Comparison of ENCODE assay signal across 29 cellular contexts in genomic region chrX:2684256-2684655, GRCh38.
"Had no signal": no experiment of that assay in that cellular context is flagged by ENCODE, and none has a peak within 500 bp of the region (broad histone marks: within the 10 kb centered on the region; RNA-seq: fewer than 3 reads in every experiment).

No MANE protein-coding gene starts in this region.

- FAIRE-seq: urothelium cell line had no signal

- DNase-seq: stimulated activated CD4-positive, alpha-beta T cell treated with anti-CD3 and anti-CD28 coated beads, Interleukin-2, amount 100 ng/mL, for 48 hours; stimulated activated CD4-positive, alpha-beta T cell treated with anti-CD3 and anti-CD28 coated beads, Interleukin-4, amount 100 ng/mL, for 1 hour; stimulated activated CD4-positive, alpha-beta T cell treated with anti-CD3 and anti-CD28 coated beads, Interleukin-4, amount 100 ng/mL, for 24 hours; stimulated activated CD4-positive, alpha-beta T cell treated with anti-CD3 and anti-CD28 coated beads, Interleukin-4, amount 100 ng/mL, for 4 hours; stimulated activated CD8-positive, alpha-beta memory T cell treated with anti-CD3 and anti-CD28 coated beads, Interleukin-4, amount 100 ng/mL, for 48 hours; stimulated activated naive B cell treated with anti-CD40 and anti-IgM and Interleukin-4, amounts not matched to agents 10 μg/mL and 1 μg/mL and 100 μg/mL, for 72 hours; stimulated activated naive CD4-positive, alpha-beta T cell; stimulated activated naive CD4-positive, alpha-beta T cell treated with Interleukin-2 at 50 U/mL for 16 hours; stimulated activated naive CD8-positive, alpha-beta T cell treated with anti-CD3 and anti-CD28 coated beads, Interleukin-15, amount 100 ng/mL, for 72 hours; stimulated activated naive CD8-positive, alpha-beta T cell treated with anti-CD3 and anti-CD28 coated beads, Interleukin-15, Interleukin-2, amounts not matched to agents 100 U/mL and 50 U/mL, for 24 hours; stomach; substantia nigra; testis; thyroid gland; tibial artery; transverse colon; trophoblast cell; upper lobe of left lung; upper lobe of right lung; uterus had no signal

- H3K36me3 ChIP-seq: stomach, suprapubic skin, thoracic aorta, thyroid gland, tibial artery, tibial nerve, transverse colon, upper lobe of left lung, upper lobe of right lung, uterus, vagina had no signal

- H3K9me3 Mint-ChIP-seq: stimulated activated effector memory CD8-positive, alpha-beta T cell treated with anti-CD3 and anti-CD28 coated beads, Interleukin-12 subunit alpha, Interleukin-12 subunit beta, amount 100 ng/mL, for 72 hours; stimulated activated naive B cell treated with anti-CD40 and anti-IgM and Interleukin-4, amounts not matched to agents 10 μg/mL and 1 μg/mL and 100 μg/mL, for 72 hours; stimulated activated naive CD8-positive, alpha-beta T cell treated with anti-CD3 and anti-CD28 coated beads, Interleukin-15, amount 100 ng/mL, for 72 hours; stimulated activated naive CD8-positive, alpha-beta T cell treated with anti-CD3 and anti-CD28 coated beads, Interleukin-15, Interleukin-2, amounts not matched to agents 100 ng/mL and 50 ng/mL, for 24 hours; type B pancreatic cell had no signal

- H3K36me3 Mint-ChIP-seq: stimulated activated effector memory CD8-positive, alpha-beta T cell treated with anti-CD3 and anti-CD28 coated beads, Interleukin-12 subunit alpha, Interleukin-12 subunit beta, amount 100 ng/mL, for 72 hours; type B pancreatic cell had no signal

- H3K4me3 ChIP-seq: stomach, suprapubic skin, testis, thoracic aorta, thyroid gland, tibial artery, tibial nerve, transverse colon, upper lobe of left lung, upper lobe of right lung, uterus, vagina had no signal

- H3K4me3 Mint-ChIP-seq: stimulated activated effector memory CD8-positive, alpha-beta T cell treated with anti-CD3 and anti-CD28 coated beads, Interleukin-12 subunit alpha, Interleukin-12 subunit beta, amount 100 ng/mL, for 72 hours; stimulated activated memory B cell treated with anti-CD40 and anti-IgM and Interleukin-4, amounts not matched to agents 10 μg/mL and 1 μg/mL and 100 μg/mL, for 72 hours; stimulated activated naive B cell treated with anti-CD40 and anti-IgM and Interleukin-4, amounts not matched to agents 10 μg/mL and 1 μg/mL and 100 μg/mL, for 72 hours; stimulated activated naive CD8-positive, alpha-beta T cell treated with anti-CD3 and anti-CD28 coated beads, Interleukin-15, amount 100 ng/mL, for 72 hours; stimulated activated naive CD8-positive, alpha-beta T cell treated with anti-CD3 and anti-CD28 coated beads, Interleukin-15, Interleukin-2, amounts not matched to agents 100 ng/mL and 50 ng/mL, for 24 hours; type B pancreatic cell had no signal

- H3K4me1 Mint-ChIP-seq: stimulated activated effector memory CD8-positive, alpha-beta T cell treated with anti-CD3 and anti-CD28 coated beads, Interleukin-12 subunit alpha, Interleukin-12 subunit beta, amount 100 ng/mL, for 72 hours; stimulated activated memory B cell treated with anti-CD40 and anti-IgM and Interleukin-4, amounts not matched to agents 10 μg/mL and 1 μg/mL and 100 μg/mL, for 72 hours; stimulated activated naive B cell treated with anti-CD40 and anti-IgM and Interleukin-4, amounts not matched to agents 10 μg/mL and 1 μg/mL and 100 μg/mL, for 72 hours; stimulated activated naive CD8-positive, alpha-beta T cell treated with anti-CD3 and anti-CD28 coated beads, Interleukin-15, amount 100 ng/mL, for 72 hours had no signal

- H3K27me3 Mint-ChIP-seq: stimulated activated memory B cell treated with anti-CD40 and anti-IgM and Interleukin-4, amounts not matched to agents 10 μg/mL and 1 μg/mL and 100 μg/mL, for 72 hours; stimulated activated naive B cell treated with anti-CD40 and anti-IgM and Interleukin-4, amounts not matched to agents 10 μg/mL and 1 μg/mL and 100 μg/mL, for 72 hours; stimulated activated naive CD8-positive, alpha-beta T cell treated with anti-CD3 and anti-CD28 coated beads, Interleukin-15, amount 100 ng/mL, for 72 hours; stimulated activated naive CD8-positive, alpha-beta T cell treated with anti-CD3 and anti-CD28 coated beads, Interleukin-15, Interleukin-2, amounts not matched to agents 100 ng/mL and 50 ng/mL, for 24 hours; type B pancreatic cell had no signal

- H3K27ac Mint-ChIP-seq: stimulated activated effector memory CD8-positive, alpha-beta T cell treated with anti-CD3 and anti-CD28 coated beads, Interleukin-12 subunit alpha, Interleukin-12 subunit beta, amount 100 ng/mL, for 72 hours; stimulated activated memory B cell treated with anti-CD40 and anti-IgM and Interleukin-4, amounts not matched to agents 10 μg/mL and 1 μg/mL and 100 μg/mL, for 72 hours; stimulated activated naive B cell treated with anti-CD40 and anti-IgM and Interleukin-4, amounts not matched to agents 10 μg/mL and 1 μg/mL and 100 μg/mL, for 72 hours; stimulated activated naive CD8-positive, alpha-beta T cell treated with anti-CD3 and anti-CD28 coated beads, Interleukin-15, amount 100 ng/mL, for 72 hours; stimulated activated naive CD8-positive, alpha-beta T cell treated with anti-CD3 and anti-CD28 coated beads, Interleukin-15, Interleukin-2, amounts not matched to agents 100 ng/mL and 50 ng/mL, for 24 hours; type B pancreatic cell had no signal

- H3K9me3 ChIP-seq: stomach, suprapubic skin, testis, thoracic aorta, thyroid gland, tibial artery, tibial nerve, transverse colon, upper lobe of left lung, upper lobe of right lung, uterus, vagina had no signal

- H3K27me3 ChIP-seq: stomach, suprapubic skin, testis, thyroid gland, tibial artery, tibial nerve, transverse colon, upper lobe of left lung, upper lobe of right lung, uterus, vagina had no signal

- ATAC-seq: stimulated activated effector memory CD8-positive, alpha-beta T cell treated with anti-CD3 and anti-CD28 coated beads, Interleukin-12 subunit alpha, Interleukin-12 subunit beta, amount 100 ng/mL, for 72 hours; stimulated activated memory B cell treated with anti-CD40 and anti-IgM and Interleukin-4, amounts not matched to agents 10 μg/mL and 1 μg/mL and 100 μg/mL, for 72 hours; stimulated activated naive B cell treated with anti-CD40 and anti-IgM and Interleukin-4, amounts not matched to agents 10 μg/mL and 1 μg/mL and 100 μg/mL, for 72 hours; stimulated activated naive CD8-positive, alpha-beta T cell treated with anti-CD3 and anti-CD28 coated beads, Interleukin-15, amount 100 ng/mL, for 72 hours; stimulated activated naive CD8-positive, alpha-beta T cell treated with anti-CD3 and anti-CD28 coated beads, Interleukin-15, Interleukin-2, amounts not matched to agents 100 U/mL and 50 U/mL, for 24 hours; upper lobe of right lung had no signal

- H3K4me1 ChIP-seq: suprapubic skin, thyroid gland, tibial artery, tibial nerve, upper lobe of left lung, upper lobe of right lung, uterus, vagina had no signal

- H3K27ac ChIP-seq: stomach, suprapubic skin, testis, thoracic aorta, thyroid gland, tibial artery, tibial nerve, transverse colon, upper lobe of left lung, upper lobe of right lung, uterus, vagina had no signal
